In genomic region chr2:127940641-127941040, GRCh38 we compare ENCODE assay signal across 22 cellular contexts.
"Had no signal": no experiment of that assay in that cellular context is flagged by ENCODE, and none has a peak within 500 bp of the region (broad histone marks: within the 10 kb centered on the region; RNA-seq: fewer than 3 reads in every experiment).

No MANE protein-coding gene starts in this region.

- H3K27me3 Mint-ChIP-seq: naive B cell, progenitor cell of endocrine pancreas, type B pancreatic cell had no signal

- H3K27ac ChIP-seq: coronary artery, foreskin keratinocyte, left ventricle myocardium inferior, neutrophil, suprapubic skin, thyroid gland, uterus had no signal

- H3K4me1 Mint-ChIP-seq: endodermal cell, immature natural killer cell, naive B cell, nephron had no signal

- H3K9me3 ChIP-seq: left ventricle myocardium inferior, neutrophil, suprapubic skin, thyroid gland, uterus had no signal

- H3K27ac Mint-ChIP-seq: endodermal cell, nephron, progenitor cell of endocrine pancreas, type B pancreatic cell had no signal

- H3K4me3 Mint-ChIP-seq: endodermal cell, immature natural killer cell, naive B cell, nephron, type B pancreatic cell had no signal

- H3K4me1 ChIP-seq: foreskin keratinocyte, left ventricle myocardium inferior, suprapubic skin, thyroid gland, uterus had no signal

- H3K9me3 Mint-ChIP-seq: endodermal cell, immature natural killer cell, naive B cell, nephron, type B pancreatic cell had no signal

- H3K4me2 ChIP-seq: smooth muscle cell had no signal

- ATAC-seq: foreskin keratinocyte; left cardiac atrium; right cardiac atrium; stimulated activated naive CD8-positive, alpha-beta T cell treated with anti-CD3 and anti-CD28 coated beads, Interleukin-15, Interleukin-2, amounts not matched to agents 100 U/mL and 50 U/mL, for 24 hours had no signal

- H3K27me3 ChIP-seq: neutrophil, suprapubic skin, thyroid gland, uterus had no signal

- DNase-seq: effector CD4-positive, alpha-beta T cell; endodermal cell; erythroblast; foreskin keratinocyte; immature natural killer cell; left cardiac atrium; left ventricle myocardium inferior; mesenchymal stem cell; midbrain; naive B cell; right cardiac atrium; stimulated activated CD4-positive, alpha-beta T cell treated with anti-CD3 and anti-CD28 coated beads, Interleukin-2, amount 100 ng/mL, for 48 hours; stimulated activated naive CD8-positive, alpha-beta T cell treated with anti-CD3 and anti-CD28 coated beads, Interleukin-15, Interleukin-2, amounts not matched to agents 100 U/mL and 50 U/mL, for 24 hours; thyroid gland; uterus had no signal
